In the genomic region with DNA sequence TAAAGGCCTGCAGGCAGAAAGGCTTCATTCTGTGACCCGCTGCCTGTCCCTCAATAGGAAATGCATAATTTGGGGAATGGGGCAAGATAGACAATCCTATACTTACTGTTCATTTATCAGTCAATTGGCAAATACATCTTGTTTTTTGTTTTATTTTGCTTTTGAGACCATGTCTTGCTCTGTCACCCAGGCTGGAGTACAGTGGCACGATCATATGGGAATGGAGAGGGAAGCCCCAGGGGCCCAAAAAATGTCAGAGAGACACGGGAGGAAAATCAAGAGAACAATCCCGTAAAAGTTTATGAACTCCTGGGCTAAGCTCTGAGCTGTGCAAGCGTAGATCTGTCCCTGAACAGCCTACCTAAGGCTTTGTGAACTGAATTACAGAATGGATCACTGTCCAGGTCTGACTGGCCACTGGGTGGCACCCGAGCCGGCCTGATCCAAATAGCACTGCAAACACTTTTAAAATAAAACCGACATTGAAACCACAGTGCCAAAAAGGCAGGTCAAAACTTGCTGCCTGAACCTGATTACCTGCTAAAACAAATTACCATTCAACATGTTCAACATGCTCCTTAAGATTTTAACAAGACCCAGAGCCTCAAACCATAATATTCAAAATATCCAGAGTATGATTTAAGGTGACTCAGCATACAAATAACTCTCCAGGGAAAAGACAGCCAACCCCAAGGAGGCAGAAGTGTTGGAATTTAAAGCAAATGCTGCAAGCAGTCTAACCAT, we compare ENCODE assay signal across 8 cellular contexts. TPM values are rescaled to one million over a fixed set of nuclear protein-coding genes. Genes with fewer than 3 reads are reported as not detected.
DNase-seq lines count a peak whose midpoint lies in the region; ATAC-seq and TF ChIP-seq lines count a peak whose summit lies in the region.

No MANE protein-coding gene starts in this region.

- no peak overlapping the region for H3K4me3 Mint-ChIP-seq in stimulated activated naive CD8-positive, alpha-beta T cell treated with anti-CD3 and anti-CD28 coated beads, Interleukin-15, Interleukin-2, amounts not matched to agents 100 ng/mL and 50 ng/mL, for 24 hours

- H3K27me3 Mint-ChIP-seq in stimulated activated naive CD8-positive, alpha-beta T cell treated with anti-CD3 and anti-CD28 coated beads, Interleukin-15, Interleukin-2, amounts not matched to agents 100 ng/mL and 50 ng/mL, for 24 hours = no peaks in the 10 kb centered on the region

- H3K9me3 ChIP-seq in WERI-Rb-1 (ENCODE audit: severe bottlenecking) = no peaks in the 10 kb centered on the region

- H3K4me1 Mint-ChIP-seq in stimulated activated naive CD8-positive, alpha-beta T cell treated with anti-CD3 and anti-CD28 coated beads, Interleukin-15, Interleukin-2, amounts not matched to agents 100 ng/mL and 50 ng/mL, for 24 hours (ENCODE audit: low read depth) = peaks cover 7% of the 10 kb centered on the region

- peak overlapping the region; percentile 60 for H3K27ac ChIP-seq in WERI-Rb-1

- H3K36me3 ChIP-seq in WERI-Rb-1 = peaks cover 9% of the 10 kb centered on the region

- H3K36me3 Mint-ChIP-seq in stimulated activated naive CD8-positive, alpha-beta T cell treated with anti-CD3 and anti-CD28 coated beads, Interleukin-15, Interleukin-2, amounts not matched to agents 100 ng/mL and 50 ng/mL, for 24 hours (ENCODE audit: low read depth) = peaks cover 17% of the 10 kb centered on the region

- peak; percentile 81 for TF ChIP-seq CTCF in WERI-Rb-1 (IDR thresholded peaks at IDR 0.05; ENCODE audit: low read depth, low read length)
- no peak for TF ChIP-seq CTCF in lower leg skin (IDR thresholded peaks at IDR 0.05)

- 26 to 27% methylated on average over 8 of the region's 8 CpGs for WGBS in lower leg skin, 2 donors

- intact Hi-C loops in lower leg skin (cut with DNase I; ENCODE audit: low total_unique reads) = loop anchor here (5.0 kb wide), 1 partner anchor 82 kb away; no protein-coding TSS in a partner anchor

- no peaks in the 10 kb centered on the region for H3K9me3 Mint-ChIP-seq in stimulated activated naive CD8-positive, alpha-beta T cell treated with anti-CD3 and anti-CD28 coated beads, Interleukin-15, Interleukin-2, amounts not matched to agents 100 ng/mL and 50 ng/mL, for 24 hours

- H3K27me3 ChIP-seq in WERI-Rb-1 (ENCODE audit: insufficient read depth, low read depth, severe bottlenecking) = no peaks in the 10 kb centered on the region

- no peak overlapping the region for H3K4me3 ChIP-seq in WERI-Rb-1 (ENCODE audit: low read depth, low read length)
- H3K4me3 ChIP-seq in lower leg skin (ENCODE audit: low read depth, poor library complexity, severe bottlenecking) = no peak overlapping the region

- TF ChIP-seq POLR2A in lower leg skin (IDR thresholded peaks at IDR 0.05) = no peak

- DNase-seq in activated gamma-delta T cell treated with Interleukin-2 at 50 U/mL for 16 hours = peak; percentile 32
- DNase-seq in activated gamma-delta T cell (lab: John Stamatoyannopoulos, UW) = no peak
- DNase-seq in NCI-H146 (lab: John Stamatoyannopoulos, UW) = peak; percentile 75
- peak; percentile 72 for DNase-seq in WERI-Rb-1
- DNase-seq in dermis microvascular lymphatic vessel endothelial cell (ENCODE audit: low read depth in 2 of 2) = peak; percentile 55 to 61
- DNase-seq in lower leg skin (ENCODE audit: low spot score in 2 of 2) = peak; percentile 76 to 90

- peak overlapping the region; percentile 9 for H3K27ac Mint-ChIP-seq in stimulated activated naive CD8-positive, alpha-beta T cell treated with anti-CD3 and anti-CD28 coated beads, Interleukin-15, Interleukin-2, amounts not matched to agents 100 ng/mL and 50 ng/mL, for 24 hours

- no peak for ATAC-seq in GM19397 (IDR thresholded peaks at IDR 0.05; ENCODE audit: unreplicated experiment)

RNA-seq across cellular contexts. Expression of gene COPS7A, which starts 11.8 kb away (rescaled TPM):
- total RNA-seq in dermis microvascular lymphatic vessel endothelial cell (35.8 and 50.4 TPM in 2 replicates), lower leg skin (10 to 100 TPM; 46.3 to 64.6 (median 56.6) TPM)

RNA-seq across cellular contexts. Expression of gene MLF2, which starts 17.3 kb away (rescaled TPM):
- 76.4 and 115 TPM in 2 replicates for total RNA-seq in dermis microvascular lymphatic vessel endothelial cell
- 100 to 1,000 TPM; 140 to 196 (median 175) TPM for total RNA-seq in lower leg skin

RNA-seq across cellular contexts. Expression of gene PTMS, which starts 30.5 kb away (rescaled TPM):
- 43.3 and 50.8 TPM in 2 replicates for total RNA-seq in dermis microvascular lymphatic vessel endothelial cell
- 100 to 1,000 TPM in 2 of 4 donors, 10 to 100 TPM in 2; 91.6 to 131 (median 114) TPM for total RNA-seq in lower leg skin

RNA-seq across cellular contexts. Expression of gene PIANP, which starts 35.0 kb away (rescaled TPM):
- total RNA-seq in dermis microvascular lymphatic vessel endothelial cell (not detected in 2 replicates), lower leg skin (not detected)

RNA-seq across cellular contexts. Expression of gene LAG3, which starts 36.7 kb away (rescaled TPM):
- under 0.01 and 0.13 TPM in 2 replicates for total RNA-seq in dermis microvascular lymphatic vessel endothelial cell
- total RNA-seq in lower leg skin = 1 to 10 TPM in 1 of 4 donors, under 1 TPM in 1, not detected in 2; 0.52 to 1.1 TPM
